In the genomic region with DNA sequence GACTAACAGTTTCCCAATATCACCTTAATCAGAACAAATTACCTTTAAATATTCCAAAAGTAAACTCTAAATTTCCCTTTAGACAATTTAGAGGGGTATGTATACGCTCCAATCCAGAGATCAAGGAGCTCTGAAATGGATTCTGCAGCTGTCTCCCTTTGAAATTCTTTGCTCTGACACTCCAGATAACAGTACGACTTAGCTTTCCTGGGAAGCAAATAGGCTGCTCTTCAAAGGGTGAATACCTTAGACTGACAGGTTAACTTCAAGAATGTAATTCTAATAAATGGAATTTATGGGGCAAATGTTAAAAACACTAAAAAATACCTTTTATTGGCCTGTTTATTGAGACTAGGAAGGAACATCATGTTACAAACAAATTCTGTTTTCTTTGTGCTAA, we compare ENCODE assay signal across 14 cellular contexts.
DNase-seq lines count a peak whose midpoint lies in the region; FAIRE-seq and TF ChIP-seq lines count a peak whose summit lies in the region.
"Had no signal": no experiment of that assay in that cellular context is flagged by ENCODE, and none has a peak within 500 bp of the region (broad histone marks: within the 10 kb centered on the region; RNA-seq: fewer than 3 reads in every experiment).

No MANE protein-coding gene starts in this region.

- H3K4me3 Mint-ChIP-seq in MCF 10A (ENCODE audit: unreplicated experiment): no peak overlapping the region
- H3K4me3 Mint-ChIP-seq: H9 had no signal

- H4K8ac ChIP-seq in mesenchymal stem cell (ENCODE audit: low read length): no peak overlapping the region

- no peak for TF ChIP-seq POLR2A in breast epithelium (IDR thresholded peaks at IDR 0.05)

- no peak for FAIRE-seq in kidney (lab: Jason Lieb, UNC)

- H3K4ac ChIP-seq in mesenchymal stem cell (ENCODE audit: low read depth in 1 of 2, low read length in 2 of 2): no peak overlapping the region

- no peaks in the 10 kb centered on the region for H3K79me1 ChIP-seq in mesenchymal stem cell (replicated peaks; ENCODE audit: low read length, poor library complexity, severe bottlenecking)

- H2BK12ac ChIP-seq in mesenchymal stem cell (ENCODE audit: low read length in 2 of 2): no peak overlapping the region

- H3K4me1 ChIP-seq in breast epithelium: no peaks in the 10 kb centered on the region
- no peaks in the 10 kb centered on the region for H3K4me1 ChIP-seq in mesenchymal stem cell (ENCODE audit: control insufficient read depth, insufficient read depth, low read depth, low read length)
- no peaks in the 10 kb centered on the region for H3K4me1 ChIP-seq in kidney (ENCODE audit: control insufficient read depth in 1 of 2, insufficient read depth in 1 of 2, low read depth in 1 of 2, low read length in 2 of 2)

- H3K27me3 ChIP-seq in breast epithelium (no peaks in the 10 kb centered on the region), mesenchymal stem cell (ENCODE audit: control insufficient read depth in 1 of 2, insufficient read depth in 1 of 2, low read length in 2 of 2) (no peaks in the 10 kb centered on the region)

- POLR2A ChIA-PET in MCF 10A (lab: Yijun Ruan, JAX): no interaction called here

- no peak for TF ChIP-seq CTCF in breast epithelium (IDR thresholded peaks at IDR 0.05)
- TF ChIP-seq CTCF in MCF 10A (IDR thresholded peaks at IDR 0.05; ENCODE audit: unreplicated experiment): no peak
- TF ChIP-seq CTCF in kidney (IDR thresholded peaks at IDR 0.05; ENCODE audit: borderline replicate concordance, extremely low read depth, insufficient read depth): no peak

- CTCF ChIA-PET in MCF 10A (lab: Yijun Ruan, JAX): interaction anchor here (0.6 to 1.5 kb wide), 3 partner anchors 17 to 243 kb away, joined by 3 to 5 read pairs (median 4); no protein-coding TSS in a partner anchor

- no peaks in the 10 kb centered on the region for H3K36me3 ChIP-seq in breast epithelium
- no peaks in the 10 kb centered on the region for H3K36me3 ChIP-seq in mesenchymal stem cell (ENCODE audit: control insufficient read depth in 1 of 2, insufficient read depth in 2 of 2, low read depth in 1 of 2, low read length in 2 of 2)
- no peaks in the 10 kb centered on the region for H3K36me3 ChIP-seq in kidney (ENCODE audit: control insufficient read depth in 1 of 2, insufficient read depth in 2 of 2, low read length in 2 of 2)

- H3K27me3 Mint-ChIP-seq in MCF 10A (ENCODE audit: insufficient read depth, unreplicated experiment): peaks cover 12% of the 10 kb centered on the region

- H2BK15ac ChIP-seq in mesenchymal stem cell (ENCODE audit: low read depth, poor library complexity, severe bottlenecking): no peak overlapping the region

- no peak overlapping the region for H3K23ac ChIP-seq in mesenchymal stem cell (ENCODE audit: low read length in 2 of 2)

- H2BK120ac ChIP-seq in mesenchymal stem cell (ENCODE audit: low read depth, low read length): no peak overlapping the region

- H3K14ac ChIP-seq in mesenchymal stem cell (ENCODE audit: low read length in 2 of 2): no peak overlapping the region

- WGBS in mesenchymal stem cell: 82% methylated on average over 1 of the region's 2 CpGs

- H3K27ac ChIP-seq in breast epithelium (peak overlapping the region; percentile 9 to 81), mesenchymal stem cell (ENCODE audit: low read length, poor library complexity, severe bottlenecking) (no peak overlapping the region), kidney (ENCODE audit: low read depth in 2 of 2, low read length in 2 of 2) (no peak overlapping the region)

- H3K4me1 Mint-ChIP-seq in MCF 10A (ENCODE audit: insufficient read depth, unreplicated experiment): no peaks in the 10 kb centered on the region
- H3K4me1 Mint-ChIP-seq: H9 had no signal

- no peak overlapping the region for H3K4me2 ChIP-seq in mesenchymal stem cell (ENCODE audit: low read length, poor library complexity, severe bottlenecking)

- intact Hi-C loops in breast epithelium (cut with DNase I; ENCODE audit: low total_unique reads): no loop called here
- intact Hi-C loops in MCF 10A (cut with micrococcal nuclease): loop anchor here (10.0 kb wide), 3 partner anchors 108 to 1178 kb away; no protein-coding TSS in a partner anchor
- intact Hi-C loops in kidney (cut with DNase I): loop anchor here (10.0 kb wide), 1 partner anchor 238 kb away; no protein-coding TSS in a partner anchor

- no peaks in the 10 kb centered on the region for H3K9me3 Mint-ChIP-seq in MCF 10A (ENCODE audit: unreplicated experiment)
- H3K9me3 Mint-ChIP-seq: H9 had no signal

- DNase-seq in breast epithelium (ENCODE audit: low spot score in 2 of 2): no peak
- DNase-seq in MCF 10A (ENCODE audit: unreplicated experiment): no peak
- DNase-seq in mesenchymal stem cell: no peak
- peak; percentile 25 for DNase-seq in putamen (ENCODE audit: low spot score)
- no peak for DNase-seq in NCI-H524 (lab: John Stamatoyannopoulos, UW)
- no peak for DNase-seq in kidney
- no peak for DNase-seq in NCI-H774 (lab: John Stamatoyannopoulos, UW)
- DNase-seq in CD1c-positive myeloid dendritic cell (ENCODE audit: extremely low spot score): no peak
- DNase-seq: 8988T, DMS153, H9, NCI-H187 treated with DMSO at 0.1 percent for 48 hours, NCI-H446 treated with DMSO at 0.1 percent for 48 hours, SHP77 had no signal

- H2AK5ac ChIP-seq in mesenchymal stem cell (ENCODE audit: low read length, severe bottlenecking): no peak overlapping the region

- H4K91ac ChIP-seq in mesenchymal stem cell (ENCODE audit: low read length): no peak overlapping the region

- no peak overlapping the region for H2BK5ac ChIP-seq in mesenchymal stem cell (ENCODE audit: low read depth, low read length, poor library complexity, severe bottlenecking)

- no peaks in the 10 kb centered on the region for H3K9me3 ChIP-seq in breast epithelium
- H3K9me3 ChIP-seq in mesenchymal stem cell (ENCODE audit: control insufficient read depth, low read length): no peaks in the 10 kb centered on the region
- H3K9me3 ChIP-seq in kidney (ENCODE audit: control insufficient read depth in 1 of 2, low read length in 2 of 2): no peaks in the 10 kb centered on the region

- H2AFZ ChIP-seq in mesenchymal stem cell (ENCODE audit: low read depth, low read length): no peak overlapping the region

- H3K9ac ChIP-seq in mesenchymal stem cell (ENCODE audit: low read length) (peak overlapping the region; percentile 86), kidney (ENCODE audit: low read length in 2 of 2) (no peak overlapping the region)

- no peaks in the 10 kb centered on the region for H3K36me3 Mint-ChIP-seq in MCF 10A (ENCODE audit: insufficient read depth, unreplicated experiment)

- no peak overlapping the region for H3K18ac ChIP-seq in mesenchymal stem cell (ENCODE audit: low read depth in 1 of 2, low read length in 2 of 2)

- BruUV-seq in MCF 10A (replicated peaks; lab: Mats Ljungman, UMichigan): no TSS peak

- no peak overlapping the region for H3K27ac Mint-ChIP-seq in MCF 10A (ENCODE audit: low read depth, unreplicated experiment)
- H3K27ac Mint-ChIP-seq: H9 had no signal

- H3K4me3 ChIP-seq in breast epithelium (no peak overlapping the region), mesenchymal stem cell (ENCODE audit: insufficient read depth in 1 of 2, low read depth in 1 of 2, low read length in 2 of 2) (no peak overlapping the region), kidney (ENCODE audit: low read length in 2 of 2) (no peak overlapping the region)

Comparison
In these comparisons a context has a peak if more than half of its experiments do, and no peak if none do; other contexts are left out.
1. H3K27ac ChIP-seq: peak in breast epithelium (2 of 2); none in mesenchymal stem cell (single experiment) and kidney (0 of 2).